2 cellular contexts compared by ENCODE assay signal in genomic region chr14:87690076-87690661, GRCh38.
TF ChIP-seq lines count a peak whose summit lies in the region.

No MANE protein-coding gene starts in this region.

TF ChIP-seq in IMR-90, 13 proteins besides CTCF, POLR2A, EP300 and RAD21:
- TF ChIP-seq MAFK (IDR thresholded peaks at IDR 0.05; ENCODE audit: low read depth, low read length) = peak; percentile 77
- TF ChIP-seq FOS (IDR thresholded peaks at IDR 0.05; ENCODE audit: low read depth, low read length) = no peak
- no peak for TF ChIP-seq RCOR1 (IDR thresholded peaks at IDR 0.05; ENCODE audit: insufficient replicate concordance, low read length)
- TF ChIP-seq SMC3 (IDR thresholded peaks at IDR 0.05; ENCODE audit: low read depth, low read length) = no peak
- TF ChIP-seq BHLHE40 (IDR thresholded peaks at IDR 0.05; ENCODE audit: low read depth, low read length) = no peak

TF ChIP-seq in H1, 55 proteins besides CTCF, POLR2A, EP300 and RAD21:
- TF ChIP-seq MAFK (IDR thresholded peaks at IDR 0.05; ENCODE audit: low read depth, low read length) (peak; percentile 16; the same call in 1 of the 2 replicates), MAX (IDR thresholded peaks at IDR 0.05) (no peak)
